ENCODE assay signal across 8 cellular contexts in the genomic region with DNA sequence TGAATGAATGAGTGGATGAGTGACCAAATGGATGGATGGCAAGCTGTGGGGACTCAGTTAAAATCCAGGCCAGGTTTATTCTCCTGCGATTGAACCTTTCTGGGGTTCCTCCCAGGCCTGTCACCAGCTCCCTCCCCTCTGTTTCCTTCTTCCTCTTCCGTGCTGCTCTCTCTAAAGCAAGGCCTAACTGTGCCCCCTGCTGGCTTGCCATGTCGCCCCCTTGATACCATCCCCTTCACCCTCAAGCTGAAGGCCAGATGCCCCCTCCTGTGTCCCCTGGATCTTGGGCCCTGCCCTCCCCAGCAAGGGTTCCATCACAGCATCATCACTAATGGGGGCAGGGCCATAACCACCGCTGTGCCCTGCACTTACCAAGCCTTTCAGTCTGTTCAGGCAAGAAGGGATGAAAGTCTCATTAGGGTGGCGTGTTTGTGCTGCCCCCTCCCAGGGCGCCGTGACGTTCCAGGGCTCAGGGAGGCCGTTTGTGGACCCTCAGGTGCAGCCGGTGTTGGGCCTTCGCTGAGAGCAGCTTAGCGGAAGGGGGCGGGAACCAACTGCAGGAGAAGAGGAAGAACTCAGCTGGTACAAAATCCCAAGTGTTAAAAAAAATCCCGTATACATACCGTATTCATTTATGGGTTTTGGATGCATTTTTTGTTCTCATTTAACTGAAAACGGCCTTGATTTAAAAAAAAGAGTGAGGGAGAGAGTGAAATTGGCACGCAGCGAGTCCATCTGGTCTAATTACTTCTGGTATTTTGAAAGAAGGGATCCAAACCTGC.
A peak's percentile ranks its signal among the peaks of the same experiment; 100 is the strongest.
DNase-seq lines count a peak whose midpoint lies in the region; ATAC-seq lines count a peak whose summit lies in the region.

No MANE protein-coding gene starts in this region.

- peaks cover 12% of the 10 kb centered on the region; the same call in 1 of the 2 replicates for H3K4me1 ChIP-seq in HUES6 (ENCODE audit: control insufficient read depth, insufficient read depth, low read length)

- no peaks in the 10 kb centered on the region for H3K36me3 ChIP-seq in HUES6 (ENCODE audit: control insufficient read depth, insufficient read depth, low read length)

- H3K4me1 Mint-ChIP-seq in activated CD4-positive, alpha-beta memory T cell treated with anti-CD3 and anti-CD28 coated beads, Interleukin-2, amount 10 ng/mL, durations not matched to agents 7 days and 5 days, result peaks cover 5% of the 10 kb centered on the region
- H3K4me1 Mint-ChIP-seq in naive B cell, result peaks cover 9 to 26% (median 21%) of the 10 kb centered on the region in 3 donors

- H3K27ac Mint-ChIP-seq in activated CD4-positive, alpha-beta memory T cell treated with anti-CD3 and anti-CD28 coated beads, Interleukin-2, amount 10 ng/mL, durations not matched to agents 7 days and 5 days, result peak overlapping the region; percentile 44
- peak overlapping the region; percentile 50 to 96 (median 86) for H3K27ac Mint-ChIP-seq in naive B cell

- no peaks in the 10 kb centered on the region for H3K9me3 ChIP-seq in HUES6 (ENCODE audit: control insufficient read depth, insufficient read depth, low read depth, low read length)

- peak; percentile 61 to 82 for ATAC-seq in naive B cell (ENCODE audit: low read depth in 2 of 2)
- ATAC-seq in HG02973 (IDR thresholded peaks at IDR 0.05; ENCODE audit: unreplicated experiment), result no peak

- H3K27ac ChIP-seq in HUES6 (ENCODE audit: low read depth, low read length), result no peak overlapping the region

- H3K27me3 Mint-ChIP-seq in activated CD4-positive, alpha-beta memory T cell treated with anti-CD3 and anti-CD28 coated beads, Interleukin-2, amount 10 ng/mL, durations not matched to agents 7 days and 5 days, result no peaks in the 10 kb centered on the region
- peaks cover 0 to 1% (median under 1%) of the 10 kb centered on the region in 3 donors for H3K27me3 Mint-ChIP-seq in naive B cell

- POLR2A ChIA-PET in activated CD4-positive, alpha-beta memory T cell treated with anti-CD3 and anti-CD28 coated beads, Interleukin-2, amount 10 ng/mL, durations not matched to agents 7 days and 5 days (lab: Charles Lee), result no interaction called here

- H3K27me3 ChIP-seq in HUES6 (ENCODE audit: control insufficient read depth, insufficient read depth, low read length), result no peaks in the 10 kb centered on the region

- DNase-seq in G401 (ENCODE audit: low spot score) (peak; percentile 12), naive B cell (peak; percentile 7), cortex of kidney (lab: John Stamatoyannopoulos, UW) (no peak), glomerular visceral epithelial cell (ENCODE audit: extremely low spot score) (no peak), EL (no peak)
- DNase-seq in activated CD4-positive, alpha-beta memory T cell treated with anti-CD3 and anti-CD28 coated beads, Interleukin-2, amount 10 ng/mL, durations not matched to agents 7 days and 5 days, result no peak

- H3K4me3 ChIP-seq in HUES6 (ENCODE audit: low read depth, low read length), result peak overlapping the region; percentile 39; the same call in 1 of the 2 replicates

- CTCF ChIA-PET in activated CD4-positive, alpha-beta memory T cell treated with anti-CD3 and anti-CD28 coated beads, Interleukin-2, amount 10 ng/mL, durations not matched to agents 7 days and 5 days (lab: Charles Lee), result interaction anchor here (0.5 kb wide), 1 partner anchor 40 kb away, joined by 3 read pairs; no protein-coding TSS in a partner anchor

- H3K9me3 Mint-ChIP-seq in activated CD4-positive, alpha-beta memory T cell treated with anti-CD3 and anti-CD28 coated beads, Interleukin-2, amount 10 ng/mL, durations not matched to agents 7 days and 5 days, result no peaks in the 10 kb centered on the region
- H3K9me3 Mint-ChIP-seq in naive B cell, result no peaks in the 10 kb centered on the region

- H3K36me3 Mint-ChIP-seq in activated CD4-positive, alpha-beta memory T cell treated with anti-CD3 and anti-CD28 coated beads, Interleukin-2, amount 10 ng/mL, durations not matched to agents 7 days and 5 days (ENCODE audit: low read depth), result no peaks in the 10 kb centered on the region
- no peaks in the 10 kb centered on the region for H3K36me3 Mint-ChIP-seq in naive B cell

- no peak overlapping the region for H3K9ac ChIP-seq in HUES6 (ENCODE audit: low read length)

- in situ Hi-C loops in G401 (cut with HindIII; ENCODE audit: low sequenced_read_pairs), result no loop called here

- peak overlapping the region; percentile 43 for H3K4me3 Mint-ChIP-seq in activated CD4-positive, alpha-beta memory T cell treated with anti-CD3 and anti-CD28 coated beads, Interleukin-2, amount 10 ng/mL, durations not matched to agents 7 days and 5 days
- H3K4me3 Mint-ChIP-seq in naive B cell, result peak overlapping the region; percentile 73 to 92 (median 86)

Comparison
In these comparisons a context has a peak if more than half of its experiments do, and no peak if none do; other contexts are left out.
1. DNase-seq: peak in G401 (single experiment) and naive B cell (single experiment); none in activated CD4-positive, alpha-beta memory T cell treated with anti-CD3 and anti-CD28 coated beads, Interleukin-2, amount 10 ng/mL, durations not matched to agents 7 days and 5 days (single experiment), cortex of kidney (single experiment), glomerular visceral epithelial cell (single experiment) and EL (single experiment).